8 cellular contexts compared by ENCODE assay signal in genomic region chr1:214394569-214394968, GRCh38.
DNase-seq lines count a peak whose midpoint lies in the region; ATAC-seq, FAIRE-seq and TF ChIP-seq lines count a peak whose summit lies in the region.
"Not testable (repeated sequence)": the region's sequence is repeated elsewhere in the genome, so short reads cannot be mapped to it uniquely, and the experiment has no call there.

No MANE protein-coding gene starts in this region.

- not testable (repeated sequence) for H2BK120ac ChIP-seq in trophoblast cell (ENCODE audit: insufficient read depth, low read length, poor library complexity)

- not testable (repeated sequence) for H3K9me3 ChIP-seq in A549; fibroblast of lung (ENCODE audit: control insufficient read depth, insufficient read depth, low read depth, low read length); keratinocyte (ENCODE audit: control insufficient read depth, low read depth, low read length); trophoblast cell (ENCODE audit: insufficient read depth, low read depth, low read length)

- DNase-seq in A549 (ENCODE audit: low read depth in 1 of 2, low spot score in 1 of 2) (peak in 1 of 2 experiments; percentile 11), EH (ENCODE audit: low read depth) (peak; percentile 94), HT1080 (ENCODE audit: low read depth) (peak; percentile 69), cardiac fibroblast (ENCODE audit: low read depth in 2 of 2) (peak; percentile 73 to 90), fibroblast of lung (ENCODE audit: low read depth in 2 of 2) (peak; percentile 87 to 93), trophoblast cell (peak; percentile 50 to 86)
- DNase-seq in keratinocyte (ENCODE audit: low read depth, low spot score), result not testable (repeated sequence)

- H3K9ac ChIP-seq in fibroblast of lung (ENCODE audit: insufficient read depth, low read length); keratinocyte (ENCODE audit: control insufficient read depth, extremely low read depth, insufficient read depth, low read length); trophoblast cell (ENCODE audit: low read length): not testable (repeated sequence)

- H3K27ac ChIP-seq in A549, result peak overlapping the region in 1 of 2 experiments; percentile 40; a peak in 1 of 6 replicates
- H3K27ac ChIP-seq in fibroblast of lung (ENCODE audit: insufficient read depth, low read length), result peak overlapping the region; percentile 32
- H3K27ac ChIP-seq in keratinocyte (ENCODE audit: control insufficient read depth, insufficient read depth, low read length), result not testable (repeated sequence)
- peak overlapping the region; percentile 8 for H3K27ac ChIP-seq in trophoblast cell (ENCODE audit: low read depth, low read length)

- not testable (repeated sequence) for H3K18ac ChIP-seq in trophoblast cell (ENCODE audit: low read length)

- H4K8ac ChIP-seq in trophoblast cell (ENCODE audit: low read depth, low read length), result not testable (repeated sequence)

- H3K9me1 ChIP-seq in keratinocyte (ENCODE audit: control insufficient read depth, extremely low read depth, insufficient read depth, low read length), result not testable (repeated sequence)

- dilution Hi-C loops in keratinocyte (cut with MboI; ENCODE audit: extremely low pct_ligation_motif_present, low sequenced_read_pairs), result not testable (repeated sequence)

- not testable (repeated sequence) for H4K20me1 ChIP-seq in fibroblast of lung (ENCODE audit: control insufficient read depth, extremely low read depth, insufficient read depth, low read length); keratinocyte (ENCODE audit: control insufficient read depth, extremely low read depth, insufficient read depth, low read length)

- not testable (repeated sequence) for H2BK5ac ChIP-seq in trophoblast cell (ENCODE audit: low read depth, low read length, poor library complexity)

- not testable (repeated sequence) for H3K79me2 ChIP-seq in fibroblast of lung (ENCODE audit: control insufficient read depth, insufficient read depth, low read length); keratinocyte (ENCODE audit: control insufficient read depth, insufficient read depth, low read length); trophoblast cell (ENCODE audit: control insufficient read depth, insufficient read depth, low read length, poor library complexity)

- not testable (repeated sequence) for H3K14ac ChIP-seq in trophoblast cell (ENCODE audit: low read length)

- not testable (repeated sequence) for TF ChIP-seq RAD21 in A549 (conservative IDR thresholded peaks at IDR 0.05 in 1 of 2, IDR thresholded peaks at IDR 0.05 in 1 of 2)

- peaks cover 16% of the 10 kb centered on the region for H3K36me3 ChIP-seq in fibroblast of lung (ENCODE audit: control insufficient read depth, insufficient read depth, low read length)
- H3K36me3 ChIP-seq in keratinocyte (ENCODE audit: control insufficient read depth in 2 of 2, extremely low read depth in 1 of 2, insufficient read depth in 2 of 2, low read length in 2 of 2), result peaks cover 44 to 49% of the 10 kb centered on the region in 2 experiments
- H3K36me3 ChIP-seq in trophoblast cell (ENCODE audit: control insufficient read depth in 1 of 2, insufficient read depth in 2 of 2, low read length in 2 of 2), result peaks cover 27 to 39% of the 10 kb centered on the region in 2 experiments

- H2AFZ ChIP-seq in fibroblast of lung (ENCODE audit: low read length); keratinocyte (ENCODE audit: control insufficient read depth, low read length); trophoblast cell (ENCODE audit: insufficient read depth, low read length, poor library complexity): not testable (repeated sequence)

- CTCF ChIA-PET in A549 (lab: Yijun Ruan, JAX), result interaction anchor here (0.9 to 1.5 kb wide), 3 partner anchors 14 to 166 kb away, joined by 3 read pairs; no protein-coding TSS in a partner anchor

- TF ChIP-seq EP300 in A549 (IDR thresholded peaks at IDR 0.05), result not testable (repeated sequence)

- H3K4me2 ChIP-seq in A549; fibroblast of lung (ENCODE audit: extremely low read depth, insufficient read depth, low read length); keratinocyte (ENCODE audit: control insufficient read depth, extremely low read depth, insufficient read depth, low read depth, low read length); trophoblast cell (ENCODE audit: low read length): not testable (repeated sequence)

- H2AK5ac ChIP-seq in trophoblast cell (ENCODE audit: low read length), result not testable (repeated sequence)

- H3K27me3 ChIP-seq in fibroblast of lung (ENCODE audit: control insufficient read depth, insufficient read depth, low read length); keratinocyte (ENCODE audit: control insufficient read depth, extremely low read depth, insufficient read depth, low read length); trophoblast cell (ENCODE audit: insufficient read depth, low read length): not testable (repeated sequence)

- not testable (repeated sequence) for TF ChIP-seq POLR2A in A549 (IDR thresholded peaks at IDR 0.05; ENCODE audit: low read length)

- POLR2A ChIA-PET in A549 (lab: Yijun Ruan, JAX), result not testable (repeated sequence)

- not testable (repeated sequence) for H4K12ac ChIP-seq in trophoblast cell (ENCODE audit: low read depth, low read length)

- not testable (repeated sequence) for TF ChIP-seq CTCF in A549 (IDR thresholded peaks at IDR 0.05); cardiac fibroblast (IDR thresholded peaks at IDR 0.05; ENCODE audit: low read depth, low read length); fibroblast of lung (conservative IDR thresholded peaks at IDR 0.05 in 1 of 2, IDR thresholded peaks at IDR 0.05 in 1 of 2; ENCODE audit: low read depth in 1 of 2, low read length in 2 of 2); keratinocyte (optimal IDR thresholded peaks at IDR 0.05 in 1 of 3, IDR thresholded peaks at IDR 0.05 in 1 of 3, conservative IDR thresholded peaks at IDR 0.05 in 1 of 3; ENCODE audit: extremely low read depth in 1 of 3, insufficient read depth in 2 of 3, low read length in 3 of 3)

- FAIRE-seq in A549 (lab: Jason Lieb, UNC), result not testable (repeated sequence)
- peak; percentile 61 for FAIRE-seq in keratinocyte (lab: Jason Lieb, UNC)

- H3K4me1 ChIP-seq in A549; fibroblast of lung (ENCODE audit: control insufficient read depth, extremely low read depth, insufficient read depth, low read length); keratinocyte (ENCODE audit: control insufficient read depth, extremely low read depth, insufficient read depth, low read length); trophoblast cell (ENCODE audit: control insufficient read depth in 1 of 2, insufficient read depth in 2 of 2, low read length in 2 of 2): not testable (repeated sequence)

- peak; percentile 54 to 69; a peak in 2 of 6 replicates for ATAC-seq in A549
- ATAC-seq in SK-N-SH treated with all-trans-retinoic acid at 6 μM for 48 hours, result peak; percentile 65

- H3K79me1 ChIP-seq in trophoblast cell (ENCODE audit: low read length), result not testable (repeated sequence)

- H3K4me3 ChIP-seq in A549; cardiac fibroblast (replicated peaks in 1 of 2; ENCODE audit: low read depth in 2 of 2, low read length in 2 of 2); fibroblast of lung (replicated peaks in 1 of 4; ENCODE audit: control extremely low read depth in 1 of 4, insufficient read depth in 1 of 4, low read depth in 3 of 4, low read length in 4 of 4); keratinocyte (ENCODE audit: control insufficient read depth in 2 of 3, extremely low read depth in 1 of 3, insufficient read depth in 2 of 3, low read depth in 1 of 3, low read length in 3 of 3); trophoblast cell (ENCODE audit: low read depth, low read length): not testable (repeated sequence)

- WGBS in A549 (ENCODE audit: missing lambda C conversion rate), result 69% methylated on average over 5 of the region's 5 CpGs
- WGBS in trophoblast cell (ENCODE audit: extremely low coverage, insufficient coverage, insufficient read length), result no CpG with 5 or more reads among the region's 5 CpGs

- not testable (repeated sequence) for H4K91ac ChIP-seq in trophoblast cell (ENCODE audit: low read depth, low read length)

- H3K23ac ChIP-seq in trophoblast cell (ENCODE audit: low read length), result not testable (repeated sequence)

- not testable (repeated sequence) for H2BK12ac ChIP-seq in trophoblast cell (ENCODE audit: low read length)

- not testable (repeated sequence) for H3K4ac ChIP-seq in trophoblast cell (ENCODE audit: low read depth, low read length)

TF ChIP-seq in A549, 52 proteins besides CTCF, POLR2A, EP300 and RAD21:
- not testable (repeated sequence) for TF ChIP-seq FOSL2 (IDR thresholded peaks at IDR 0.05)
- TF ChIP-seq FOSL2 (CRISPR knock-in tag; IDR thresholded peaks at IDR 0.05) (peak; percentile 46; the same call in 1 of the 2 replicates), CEBPB (IDR thresholded peaks at IDR 0.05) (peak in 1 of 2 experiments; percentile 36; a peak in 1 of 4 replicates)
